ENCODE assay signal across 1 cellular context in the genomic region with DNA sequence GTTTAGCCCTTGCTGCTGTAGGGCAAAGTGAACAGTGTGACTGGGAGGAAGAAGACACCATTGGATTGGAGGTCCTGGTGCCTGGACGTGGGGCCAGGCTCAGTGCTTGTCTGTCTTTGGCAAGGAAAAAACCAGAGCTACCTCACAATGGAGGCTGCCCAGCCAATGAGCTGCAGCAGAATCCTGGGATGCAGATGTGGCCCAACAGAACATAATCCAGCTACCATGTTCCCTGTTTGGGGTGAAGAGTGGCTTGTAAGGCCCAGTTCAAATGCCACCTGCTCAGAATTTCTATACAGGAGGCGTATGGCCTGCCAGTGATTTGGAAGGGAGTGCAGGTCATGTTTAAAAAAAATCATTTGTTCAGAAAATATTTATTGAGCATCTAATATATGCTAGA.
TF ChIP-seq lines count a peak whose summit lies in the region.

A gene (minus strand): TSS at position 101 of the 400 bp plus-strand sequence. CDS start 412 bp downstream, outside the sequence.

TF ChIP-seq in H1, 55 proteins besides CTCF, POLR2A, EP300 and RAD21:
- TF ChIP-seq HDAC2 (IDR thresholded peaks at IDR 0.05; ENCODE audit: borderline replicate concordance in 1 of 2, low read depth in 2 of 2, low read length in 2 of 2) (no peak), BCL11A (IDR thresholded peaks at IDR 0.05; ENCODE audit: low read depth in 2 of 2, low read length in 2 of 2) (no peak), TAF1 (IDR thresholded peaks at IDR 0.05; ENCODE audit: low read depth, low read length) (no peak), SAP30 (IDR thresholded peaks at IDR 0.05; ENCODE audit: insufficient read depth, insufficient replicate concordance, low read length) (no peak), RBBP5 (IDR thresholded peaks at IDR 0.05; ENCODE audit: borderline replicate concordance, low read depth, low read length) (no peak), ASH2L (IDR thresholded peaks at IDR 0.05; ENCODE audit: low read length) (no peak), ZNF274 (IDR thresholded peaks at IDR 0.05; ENCODE audit: borderline replicate concordance, extremely low read depth, low read length) (no peak), PHF8 (conservative IDR thresholded peaks at IDR 0.05; ENCODE audit: low read depth, low read length) (no peak), GABPA (IDR thresholded peaks at IDR 0.05; ENCODE audit: borderline replicate concordance, insufficient read depth, low read length) (no peak), KDM4A (IDR thresholded peaks at IDR 0.05; ENCODE audit: low read depth, low read length, severe bottlenecking) (no peak), FOSL1 (IDR thresholded peaks at IDR 0.05; ENCODE audit: insufficient read depth, low read depth, low read length) (no peak), SIX5 (IDR thresholded peaks at IDR 0.05; ENCODE audit: low read depth, low read length) (no peak), SP2 (IDR thresholded peaks at IDR 0.05; ENCODE audit: low read length) (no peak)
- TF ChIP-seq, protein P1, sequence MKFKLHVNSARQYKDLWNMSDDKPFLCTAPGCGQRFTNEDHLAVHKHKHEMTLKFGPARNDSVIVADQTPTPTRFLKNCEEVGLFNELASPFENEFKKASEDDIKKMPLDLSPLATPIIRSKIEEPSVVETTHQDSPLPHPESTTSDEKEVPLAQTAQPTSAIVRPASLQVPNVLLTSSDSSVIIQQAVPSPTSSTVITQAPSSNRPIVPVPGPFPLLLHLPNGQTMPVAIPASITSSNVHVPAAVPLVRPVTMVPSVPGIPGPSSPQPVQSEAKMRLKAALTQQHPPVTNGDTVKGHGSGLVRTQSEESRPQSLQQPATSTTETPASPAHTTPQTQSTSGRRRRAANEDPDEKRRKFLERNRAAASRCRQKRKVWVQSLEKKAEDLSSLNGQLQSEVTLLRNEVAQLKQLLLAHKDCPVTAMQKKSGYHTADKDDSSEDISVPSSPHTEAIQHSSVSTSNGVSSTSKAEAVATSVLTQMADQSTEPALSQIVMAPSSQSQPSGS (IDR thresholded peaks at IDR 0.05; ENCODE audit: low read length) = no peak
